Comparison of ENCODE assay signal across 19 cellular contexts in the genomic region with DNA sequence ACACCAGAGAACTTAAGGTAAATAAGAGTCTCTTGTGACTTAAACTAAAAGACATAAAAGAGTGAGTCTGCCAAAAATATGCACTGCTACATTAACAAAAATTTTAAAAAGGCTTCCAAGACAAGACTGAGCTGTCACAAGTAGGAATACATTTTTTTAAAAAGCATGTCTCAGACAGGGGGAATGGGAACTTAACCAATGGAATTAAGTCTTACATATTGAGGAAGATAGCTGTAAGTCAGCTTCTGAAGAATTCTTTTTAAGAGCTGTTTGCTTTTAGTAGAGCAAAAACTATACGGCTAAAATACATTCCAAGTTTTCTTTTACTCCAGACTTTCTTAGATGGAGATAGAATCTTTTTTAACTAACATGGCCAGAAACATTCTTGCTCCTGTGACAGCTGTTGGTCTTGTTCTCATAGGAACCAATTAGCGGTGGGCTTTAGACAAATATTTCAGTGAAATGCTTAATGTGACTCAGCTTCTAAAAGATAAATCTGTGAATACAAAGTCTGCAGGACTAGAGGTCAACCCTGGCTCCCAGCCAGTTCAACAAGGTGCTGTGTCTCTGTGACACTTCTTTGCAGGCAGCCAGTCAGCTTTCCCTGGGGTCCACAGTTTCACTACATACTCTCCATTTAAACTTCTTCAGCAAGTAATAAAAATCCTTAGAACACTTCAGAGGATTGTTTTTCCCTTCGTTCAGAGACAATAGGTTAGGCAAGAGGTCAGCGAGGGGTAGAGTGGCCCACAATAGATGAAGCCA.
DNase-seq lines count a peak whose midpoint lies in the region; ATAC-seq and TF ChIP-seq lines count a peak whose summit lies in the region.
"Had no signal": no experiment of that assay in that cellular context is flagged by ENCODE, and none has a peak within 500 bp of the region (broad histone marks: within the 10 kb centered on the region; RNA-seq: fewer than 3 reads in every experiment).

No MANE protein-coding gene starts in this region.

- no peaks in the 10 kb centered on the region for H3K4me1 Mint-ChIP-seq in stimulated activated naive CD8-positive, alpha-beta T cell treated with anti-CD3 and anti-CD28 coated beads, Interleukin-15, amount 100 ng/mL, for 72 hours
- H3K4me1 Mint-ChIP-seq: activated naive CD8-positive, alpha-beta T cell treated with anti-CD3 and anti-CD28 coated beads, Interleukin-2, amount 10 ng/mL, durations not matched to agents 7 days and 5 days; CD4-positive, alpha-beta memory T cell; naive thymus-derived CD8-positive, alpha-beta T cell had no signal

- no peaks in the 10 kb centered on the region for H4K20me1 ChIP-seq in hepatocyte (ENCODE audit: insufficient read depth, poor library complexity, severe bottlenecking)

- H3K4me2 ChIP-seq in hepatocyte = no peak overlapping the region

- no peaks in the 10 kb centered on the region for H3K9me3 ChIP-seq in hepatocyte (ENCODE audit: low read depth)
- H3K9me3 ChIP-seq: left lung, tibial nerve had no signal

- H3K27me3 Mint-ChIP-seq in stimulated activated naive CD8-positive, alpha-beta T cell treated with anti-CD3 and anti-CD28 coated beads, Interleukin-15, amount 100 ng/mL, for 72 hours = no peaks in the 10 kb centered on the region
- H3K27me3 Mint-ChIP-seq: activated naive CD8-positive, alpha-beta T cell treated with anti-CD3 and anti-CD28 coated beads, Interleukin-2, amount 10 ng/mL, durations not matched to agents 7 days and 5 days; CD4-positive, alpha-beta memory T cell; naive thymus-derived CD8-positive, alpha-beta T cell had no signal

- H3K36me3 ChIP-seq in hepatocyte (replicated peaks; ENCODE audit: insufficient read depth, low read depth) = no peaks in the 10 kb centered on the region
- H3K36me3 ChIP-seq: left lung, tibial nerve had no signal

- H3K9me2 ChIP-seq in hepatocyte (replicated peaks; ENCODE audit: insufficient read depth) = no peaks in the 10 kb centered on the region

- H3K27me3 ChIP-seq in hepatocyte = no peaks in the 10 kb centered on the region
- H3K27me3 ChIP-seq: left lung, tibial nerve had no signal

- H3K79me2 ChIP-seq in hepatocyte = no peaks in the 10 kb centered on the region

- in situ Hi-C loops in astrocyte of the spinal cord (cut with HindIII; ENCODE audit: low sequenced_read_pairs) = no loop called here

- peak overlapping the region; percentile 28 for H3K27ac ChIP-seq in hepatocyte
- H3K27ac ChIP-seq: 22Rv1, tibial nerve had no signal

- H3K4me3 ChIP-seq in astrocyte of the spinal cord (ENCODE audit: low read depth, low read length) = no peak overlapping the region
- no peak overlapping the region for H3K4me3 ChIP-seq in hepatocyte
- H3K4me3 ChIP-seq: left lung, tibial nerve had no signal

- TF ChIP-seq CTCF in astrocyte of the spinal cord (IDR thresholded peaks at IDR 0.05; ENCODE audit: low read depth, low read length) (no peak), hepatocyte (IDR thresholded peaks at IDR 0.05; ENCODE audit: poor library complexity) (no peak)

- no peak overlapping the region for H3K27ac Mint-ChIP-seq in stimulated activated naive CD8-positive, alpha-beta T cell treated with anti-CD3 and anti-CD28 coated beads, Interleukin-15, amount 100 ng/mL, for 72 hours
- H3K27ac Mint-ChIP-seq: activated naive CD8-positive, alpha-beta T cell treated with anti-CD3 and anti-CD28 coated beads, Interleukin-2, amount 10 ng/mL, durations not matched to agents 7 days and 5 days; CD4-positive, alpha-beta memory T cell; naive thymus-derived CD8-positive, alpha-beta T cell had no signal

- no peaks in the 10 kb centered on the region for H3K4me1 ChIP-seq in hepatocyte (ENCODE audit: insufficient read depth)
- H3K4me1 ChIP-seq: left lung, tibial nerve had no signal

- ATAC-seq in HG03095 (IDR thresholded peaks at IDR 0.05; ENCODE audit: unreplicated experiment) = no peak
- no peak for ATAC-seq in stimulated activated naive CD8-positive, alpha-beta T cell treated with anti-CD3 and anti-CD28 coated beads, Interleukin-15, amount 100 ng/mL, for 72 hours
- ATAC-seq: activated T-cell treated with anti-CD3 and anti-CD28 coated beads, Interleukin-2, amount 50 U/mL, for 4 hours; left lung; naive thymus-derived CD8-positive, alpha-beta T cell had no signal

- H3K4me3 Mint-ChIP-seq in stimulated activated naive CD8-positive, alpha-beta T cell treated with anti-CD3 and anti-CD28 coated beads, Interleukin-15, amount 100 ng/mL, for 72 hours = no peak overlapping the region
- H3K4me3 Mint-ChIP-seq: activated naive CD8-positive, alpha-beta T cell treated with anti-CD3 and anti-CD28 coated beads, Interleukin-2, amount 10 ng/mL, durations not matched to agents 7 days and 5 days; activated T-cell treated with anti-CD3 and anti-CD28 coated beads, Interleukin-2, amount 50 U/mL, for 4 hours; CD4-positive, alpha-beta memory T cell; naive thymus-derived CD8-positive, alpha-beta T cell had no signal

- peaks cover 4 to 6% of the 10 kb centered on the region in 2 donors for H3K9me3 Mint-ChIP-seq in stimulated activated naive CD8-positive, alpha-beta T cell treated with anti-CD3 and anti-CD28 coated beads, Interleukin-15, amount 100 ng/mL, for 72 hours

- no peak overlapping the region for H2AFZ ChIP-seq in hepatocyte

- 55% methylated on average over 4 of the region's 4 CpGs for WGBS in hepatocyte (ENCODE audit: low lambda C conversion rate, missing lambda C conversion rate)

- DNase-seq in DMS 273 (lab: John Stamatoyannopoulos, UW; ENCODE audit: unreplicated experiment) = peak; percentile 0
- no peak for DNase-seq in DMS 273 treated with DMSO at 0.1 percent for 48 hours (lab: John Stamatoyannopoulos, UW)
- DNase-seq in astrocyte of the spinal cord (ENCODE audit: low read depth, low spot score) = peak; percentile 44
- peak; percentile 12 for DNase-seq in hepatocyte (ENCODE audit: low spot score)
- DNase-seq in renal cortical epithelial cell (ENCODE audit: low read depth) = peak; percentile 13
- no peak for DNase-seq in stimulated activated naive CD8-positive, alpha-beta T cell treated with anti-CD3 and anti-CD28 coated beads, Interleukin-15, amount 100 ng/mL, for 72 hours
- no peak for DNase-seq in DMS53 (lab: John Stamatoyannopoulos, UW)
- DNase-seq: activated naive CD8-positive, alpha-beta T cell treated with anti-CD3 and anti-CD28 coated beads, Interleukin-2, amount 10 ng/mL, durations not matched to agents 7 days and 5 days; activated T-cell treated with anti-CD3 and anti-CD28 coated beads, Interleukin-2, amount 50 U/mL, for 4 hours; CD4-positive, alpha-beta memory T cell; H7; hypothalamus; left lung; naive thymus-derived CD8-positive, alpha-beta T cell; NCI-H2081 treated with DMSO at 0.1 percent for 48 hours; NCI-H524 had no signal

Comparison
In these comparisons a context has a peak if more than half of its experiments do, and no peak if none do; other contexts are left out.
1. DNase-seq: peak in DMS 273 (single experiment), astrocyte of the spinal cord (single experiment), hepatocyte (single experiment) and renal cortical epithelial cell (single experiment); none in DMS 273 treated with DMSO at 0.1 percent for 48 hours (single experiment), stimulated activated naive CD8-positive, alpha-beta T cell treated with anti-CD3 and anti-CD28 coated beads, Interleukin-15, amount 100 ng/mL, for 72 hours (0 of 2) and DMS53 (single experiment).